ENCODE assay signal across 25 cellular contexts in genomic region chr9:129267141-129267540, GRCh38.
"Had no signal": no experiment of that assay in that cellular context is flagged by ENCODE, and none has a peak within 500 bp of the region (broad histone marks: within the 10 kb centered on the region; RNA-seq: fewer than 3 reads in every experiment).

No MANE protein-coding gene starts in this region.

- H3K36me3 ChIP-seq: brain microvascular endothelial cell, esophagus muscularis mucosa, left ventricle myocardium inferior, right lobe of liver, thoracic aorta, vagina, WERI-Rb-1 had no signal

- H3K4me3 Mint-ChIP-seq: activated T-cell treated with anti-CD3 and anti-CD28 coated beads, Interleukin-2, amount 50 U/mL, for 24 hours; natural killer cell treated with Interleukin-12 subunit alpha and Interleukin-12 subunit beta and Interleukin-15 and Interleukin-18, amount 100 ng/mL, for 72 hours; stimulated activated naive CD8-positive, alpha-beta T cell treated with anti-CD3 and anti-CD28 coated beads, Interleukin-15, Interleukin-2, amounts not matched to agents 100 ng/mL and 50 ng/mL, for 24 hours; T-helper 17 cell; type B pancreatic cell had no signal

- H3K27ac Mint-ChIP-seq: activated T-cell treated with anti-CD3 and anti-CD28 coated beads, Interleukin-2, amount 50 U/mL, for 24 hours; stimulated activated naive CD8-positive, alpha-beta T cell treated with anti-CD3 and anti-CD28 coated beads, Interleukin-15, Interleukin-2, amounts not matched to agents 100 ng/mL and 50 ng/mL, for 24 hours; T-helper 17 cell; type B pancreatic cell had no signal

- H3K36me3 Mint-ChIP-seq: activated naive CD4-positive, alpha-beta T cell treated with anti-CD3 and anti-CD28 coated beads, Interleukin-2, amount 50 U/mL, for 72 hours; natural killer cell treated with Interleukin-12 subunit alpha and Interleukin-12 subunit beta and Interleukin-15 and Interleukin-18, amount 100 ng/mL, for 72 hours; type B pancreatic cell had no signal

- H3K27me3 ChIP-seq: brain microvascular endothelial cell, esophagus muscularis mucosa, foreskin keratinocyte, right lobe of liver, vagina had no signal

- H3K27ac ChIP-seq: brain microvascular endothelial cell, esophagus muscularis mucosa, foreskin keratinocyte, left ventricle myocardium inferior, right lobe of liver, thoracic aorta, vagina, WERI-Rb-1 had no signal

- H3K4me1 ChIP-seq: foreskin keratinocyte, left ventricle myocardium inferior, right lobe of liver had no signal

- H3K4me3 ChIP-seq: esophagus muscularis mucosa, left ventricle myocardium inferior, mucosa of descending colon, right lobe of liver, thoracic aorta, vagina had no signal

- ATAC-seq: activated CD4-positive, CD25-positive, alpha-beta regulatory T cell treated with anti-CD3 and anti-CD28 coated beads, Interleukin-2, amount 50 U/mL, for 24 hours; activated naive CD4-positive, alpha-beta T cell treated with anti-CD3 and anti-CD28 coated beads, Interleukin-2, amount 50 U/mL, for 72 hours; foreskin keratinocyte; mucosa of descending colon; natural killer cell treated with Interleukin-12 subunit alpha and Interleukin-12 subunit beta and Interleukin-15 and Interleukin-18, amount 100 ng/mL, for 72 hours; right lobe of liver; T-helper 17 cell had no signal

- H3K9me3 ChIP-seq: esophagus muscularis mucosa, left ventricle myocardium inferior, mucosa of descending colon, right lobe of liver, thoracic aorta, vagina had no signal

- DNase-seq: activated CD4-positive, alpha-beta T cell treated with anti-CD3 and anti-CD28 coated beads for 48 hours; activated CD4-positive, alpha-beta T cell treated with anti-CD3 and anti-CD28 coated beads, Interleukin-2, amount 50 U/mL, for 48 hours; activated CD8-positive, alpha-beta memory T cell treated with anti-CD3 and anti-CD28 coated beads, Interleukin-2, amount 50 U/mL, for 48 hours; activated gamma-delta T cell treated with Interleukin-2 at 50 U/mL for 16 hours; activated T-cell treated with anti-CD3 and anti-CD28 coated beads, Interleukin-2, amount 50 U/mL, for 24 hours; amniotic stem cell; brain microvascular endothelial cell; central memory CD4-positive, alpha-beta T cell; foreskin keratinocyte; left ventricle myocardium inferior; right lobe of liver; stimulated activated CD4-positive, alpha-beta T cell treated with anti-CD3 and anti-CD28 coated beads, Interleukin-12 subunit alpha, Interleukin-12 subunit beta, amount 100 ng/mL, for 4 hours; stimulated activated CD4-positive, alpha-beta T cell treated with anti-CD3 and anti-CD28 coated beads, Interleukin-4, amount 100 ng/mL, for 1 hour; T-helper 17 cell; T1000; WERI-Rb-1 had no signal

- H3K9me3 Mint-ChIP-seq: activated naive CD4-positive, alpha-beta T cell treated with anti-CD3 and anti-CD28 coated beads, Interleukin-2, amount 50 U/mL, for 72 hours; activated T-cell treated with anti-CD3 and anti-CD28 coated beads, Interleukin-2, amount 50 U/mL, for 24 hours; natural killer cell treated with Interleukin-12 subunit alpha and Interleukin-12 subunit beta and Interleukin-15 and Interleukin-18, amount 100 ng/mL, for 72 hours; stimulated activated naive CD8-positive, alpha-beta T cell treated with anti-CD3 and anti-CD28 coated beads, Interleukin-15, Interleukin-2, amounts not matched to agents 100 ng/mL and 50 ng/mL, for 24 hours; type B pancreatic cell had no signal
